18 cellular contexts compared by ENCODE assay signal in genomic region chr6:138241381-138241780, GRCh38. TPM values are rescaled to one million over a fixed set of nuclear protein-coding genes. Genes with fewer than 3 reads are reported as not detected.
A peak's percentile ranks its signal among the peaks of the same experiment; 100 is the strongest.
DNase-seq lines count a peak whose midpoint lies in the region; ATAC-seq and TF ChIP-seq lines count a peak whose summit lies in the region.
"Had no signal": no experiment of that assay in that cellular context is flagged by ENCODE, and none has a peak within 500 bp of the region (broad histone marks: within the 10 kb centered on the region; RNA-seq: fewer than 3 reads in every experiment).

No MANE protein-coding gene starts in this region.

- H3K4me3 Mint-ChIP-seq in GM23338 (no peak overlapping the region), endodermal cell (no peak overlapping the region)
- H3K4me3 Mint-ChIP-seq: CD14-positive monocyte; CD8-positive, alpha-beta memory T cell had no signal

- H3K4me3 ChIP-seq in GM23338 (no peak overlapping the region), endodermal cell (ENCODE audit: low read length) (no peak overlapping the region)
- H3K4me3 ChIP-seq: A549, GM12878 had no signal

- H4K20me1 ChIP-seq in GM23338 (replicated peaks; ENCODE audit: insufficient read depth), result no peaks in the 10 kb centered on the region

- H3F3A ChIP-seq in GM23338 (replicated peaks; ENCODE audit: low read depth), result no peaks in the 10 kb centered on the region

- H3K27ac Mint-ChIP-seq in GM23338, result peak overlapping the region; percentile 22; the same call in 1 of the 2 replicates
- H3K27ac Mint-ChIP-seq in endodermal cell, result peak overlapping the region; percentile 57
- H3K27ac Mint-ChIP-seq: CD8-positive, alpha-beta memory T cell had no signal

- H3K36me3 ChIP-seq in GM23338 (ENCODE audit: insufficient read depth), result no peaks in the 10 kb centered on the region
- peaks cover 27% of the 10 kb centered on the region for H3K36me3 ChIP-seq in endodermal cell (ENCODE audit: control insufficient read depth, insufficient read depth, low read length)
- H3K36me3 ChIP-seq: BE2C had no signal

- H3K4me1 Mint-ChIP-seq in GM23338, result peaks cover 20% of the 10 kb centered on the region
- H3K4me1 Mint-ChIP-seq in endodermal cell, result peaks cover 33% of the 10 kb centered on the region
- H3K4me1 Mint-ChIP-seq: CD14-positive monocyte; CD8-positive, alpha-beta memory T cell had no signal

- H3K36me3 Mint-ChIP-seq in GM23338 (ENCODE audit: low read depth) (no peaks in the 10 kb centered on the region), endodermal cell (ENCODE audit: low read depth) (peaks cover 5% of the 10 kb centered on the region)
- H3K36me3 Mint-ChIP-seq: CD14-positive monocyte; CD8-positive, alpha-beta memory T cell had no signal

- H3K4me2 ChIP-seq in GM23338, result no peak overlapping the region
- H3K4me2 ChIP-seq: A549 had no signal

- no peaks in the 10 kb centered on the region for H3K9me3 Mint-ChIP-seq in GM23338
- H3K9me3 Mint-ChIP-seq in endodermal cell, result no peaks in the 10 kb centered on the region
- H3K9me3 Mint-ChIP-seq: CD8-positive, alpha-beta memory T cell had no signal

- H3K27me3 Mint-ChIP-seq in GM23338 (ENCODE audit: insufficient read depth, low read depth, poor library complexity) (no peaks in the 10 kb centered on the region), endodermal cell (ENCODE audit: insufficient read depth) (no peaks in the 10 kb centered on the region)

- no peaks in the 10 kb centered on the region for H3K9me2 ChIP-seq in GM23338 (ENCODE audit: insufficient read depth)

- DNase-seq in GM23338 (ENCODE audit: low spot score) (no peak), NCI-H69 (lab: John Stamatoyannopoulos, UW) (peak; percentile 25), endodermal cell (no peak), HuH-7.5 (ENCODE audit: low spot score) (no peak), occipital lobe (lab: John Stamatoyannopoulos, UW) (no peak)
- DNase-seq in activated T-cell treated with anti-CD3 and anti-CD28 coated beads, Interleukin-2, amount 50 U/mL, for 1 hour, result no peak
- DNase-seq: BE2C; Caco-2; CD8-positive, alpha-beta memory T cell; DMS79; IMR-90 had no signal

- H3K27ac ChIP-seq in 22Rv1 (peak overlapping the region; percentile 100), GM23338 (ENCODE audit: low read depth) (peak overlapping the region; percentile 41; the same call in 1 of the 2 replicates), endodermal cell (ENCODE audit: low read depth, low read length) (no peak overlapping the region)
- H3K27ac ChIP-seq: A549 had no signal

- ATAC-seq in GM23338, result no peak
- ATAC-seq: A549, GM12878, HCT116 had no signal

- H3K79me2 ChIP-seq in GM23338 (replicated peaks; ENCODE audit: insufficient read depth), result no peaks in the 10 kb centered on the region

- no peaks in the 10 kb centered on the region for H3K27me3 ChIP-seq in GM23338 (ENCODE audit: insufficient read depth)
- no peaks in the 10 kb centered on the region for H3K27me3 ChIP-seq in endodermal cell (ENCODE audit: control insufficient read depth, insufficient read depth, low read length, poor library complexity, severe bottlenecking)

- TF ChIP-seq CTCF in 22Rv1 (IDR thresholded peaks at IDR 0.05) (no peak), GM23338 (conservative IDR thresholded peaks at IDR 0.05; ENCODE audit: low read depth in 2 of 2) (no peak), endodermal cell (conservative IDR thresholded peaks at IDR 0.05) (no peak)

- no peak overlapping the region for H2AFZ ChIP-seq in GM23338

- WGBS in endodermal cell (ENCODE audit: insufficient coverage in 1 of 2, insufficient read length in 1 of 2), 2 experiments, result 58 to 86% methylated on average over 2 to 3 of the region's 3 CpGs

- H3K9ac ChIP-seq in endodermal cell (ENCODE audit: extremely low read depth, low read length, poor library complexity, severe bottlenecking), result peak overlapping the region; percentile 58

- peaks cover 4% of the 10 kb centered on the region for H3K9me3 ChIP-seq in endodermal cell (ENCODE audit: control insufficient read depth, low read length)
- H3K9me3 ChIP-seq: A549, BE2C, Caco-2 had no signal

- H3K4me1 ChIP-seq in GM23338 (ENCODE audit: insufficient read depth), result no peaks in the 10 kb centered on the region; the same call in 1 of the 2 replicates
- peaks cover 28% of the 10 kb centered on the region for H3K4me1 ChIP-seq in endodermal cell (ENCODE audit: control insufficient read depth, insufficient read depth, low read length)
- H3K4me1 ChIP-seq: A549, BE2C, Caco-2 had no signal

TF ChIP-seq in GM23338, 12 proteins besides CTCF, POLR2A, EP300 and RAD21 (continues in another document):
- TF ChIP-seq EZH2 (IDR thresholded peaks at IDR 0.05; ENCODE audit: low read depth, unreplicated experiment), result no peak
- TF ChIP-seq JUNB (IDR thresholded peaks at IDR 0.05; ENCODE audit: unreplicated experiment), result no peak
- TF ChIP-seq REST (IDR thresholded peaks at IDR 0.05; ENCODE audit: unreplicated experiment), result no peak
- TF ChIP-seq, protein P1, sequence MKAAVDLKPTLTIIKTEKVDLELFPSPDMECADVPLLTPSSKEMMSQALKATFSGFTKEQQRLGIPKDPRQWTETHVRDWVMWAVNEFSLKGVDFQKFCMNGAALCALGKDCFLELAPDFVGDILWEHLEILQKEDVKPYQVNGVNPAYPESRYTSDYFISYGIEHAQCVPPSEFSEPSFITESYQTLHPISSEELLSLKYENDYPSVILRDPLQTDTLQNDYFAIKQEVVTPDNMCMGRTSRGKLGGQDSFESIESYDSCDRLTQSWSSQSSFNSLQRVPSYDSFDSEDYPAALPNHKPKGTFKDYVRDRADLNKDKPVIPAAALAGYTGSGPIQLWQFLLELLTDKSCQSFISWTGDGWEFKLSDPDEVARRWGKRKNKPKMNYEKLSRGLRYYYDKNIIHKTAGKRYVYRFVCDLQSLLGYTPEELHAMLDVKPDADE (IDR thresholded peaks at IDR 0.05), result no peak
- TF ChIP-seq ZNF331 (CRISPR knock-in tag; IDR thresholded peaks at IDR 0.05; ENCODE audit: low read depth), result no peak
- TF ChIP-seq STAT1 (IDR thresholded peaks at IDR 0.05; ENCODE audit: unreplicated experiment), result no peak
- TF ChIP-seq POLR2AphosphoS5 (IDR thresholded peaks at IDR 0.05; ENCODE audit: low read depth), result no peak
- TF ChIP-seq ZNF114 (CRISPR knock-in tag; IDR thresholded peaks at IDR 0.05), result no peak
- no peak for TF ChIP-seq CREB1 (CRISPR knock-in tag; IDR thresholded peaks at IDR 0.05; ENCODE audit: low read depth)

RNA-seq across cellular contexts. Expression of gene PBOV1, which starts 23.1 kb away (rescaled TPM):
- not detected in 2 replicates for total RNA-seq in GM23338 (2014; rRNA removed; shearing (Covaris generic))
- polyA plus RNA-seq in GM23338 (2016; fragmentation: Nextera tagmentation; extraction: Ambion mirVana), result not detected in 2 replicates
- total RNA-seq in endodermal cell (not detected), occipital lobe (not detected)
- not detected for polyA plus RNA-seq in endodermal cell (2013, experiment 1 of 2)
- not detected for polyA plus RNA-seq in endodermal cell (2013, experiment 2 of 2)
- total RNA-seq: Caco-2; CD8-positive, alpha-beta memory T cell; G401; GM12878; IMR-90 had no signal
- polyA plus RNA-seq: A549; AG04450; CD14-positive monocyte; CD8-positive, alpha-beta memory T cell; GM12878; IMR-90 had no signal
